1 cellular context compared by ENCODE assay signal in the genomic region with DNA sequence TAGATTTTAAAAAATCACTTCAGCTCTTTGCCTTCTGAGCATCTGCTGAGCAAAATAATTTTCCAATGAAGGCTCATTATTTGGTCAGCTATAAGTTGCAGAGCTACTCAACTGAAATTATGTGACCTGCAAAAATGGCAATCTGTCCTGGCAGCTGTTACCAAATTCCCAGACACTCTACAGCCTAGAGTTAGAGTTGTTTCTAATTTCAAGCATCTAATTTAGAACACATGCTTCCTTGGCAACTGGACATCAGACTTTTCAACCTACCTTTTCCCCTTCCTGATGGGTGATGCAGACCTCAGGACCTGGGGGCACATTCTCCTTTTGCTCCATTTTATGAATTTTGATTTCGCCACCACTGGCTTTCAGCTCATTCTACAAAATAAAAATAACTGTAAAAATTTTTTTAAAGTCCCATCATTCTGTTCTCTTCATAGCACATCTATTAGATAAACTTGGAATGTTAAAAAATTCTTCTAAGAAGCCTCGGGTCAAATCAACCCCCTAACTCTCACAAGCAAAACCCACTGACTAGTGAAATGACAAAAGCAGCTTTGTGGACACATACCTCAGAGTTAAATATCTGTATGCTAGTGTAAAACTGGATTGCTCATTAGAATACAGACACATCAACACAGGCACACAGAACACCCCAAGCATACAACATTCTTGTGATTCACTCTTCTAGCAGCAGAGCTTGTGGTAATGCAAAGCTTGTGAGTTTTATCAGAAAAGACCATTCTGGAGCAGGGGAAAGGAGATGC.
TF ChIP-seq lines count a peak whose summit lies in the region.

No MANE protein-coding gene starts in this region.

TF ChIP-seq in IMR-90, 13 proteins besides CTCF, POLR2A, EP300 and RAD21 (continued from another document):
- TF ChIP-seq, protein P1, sequence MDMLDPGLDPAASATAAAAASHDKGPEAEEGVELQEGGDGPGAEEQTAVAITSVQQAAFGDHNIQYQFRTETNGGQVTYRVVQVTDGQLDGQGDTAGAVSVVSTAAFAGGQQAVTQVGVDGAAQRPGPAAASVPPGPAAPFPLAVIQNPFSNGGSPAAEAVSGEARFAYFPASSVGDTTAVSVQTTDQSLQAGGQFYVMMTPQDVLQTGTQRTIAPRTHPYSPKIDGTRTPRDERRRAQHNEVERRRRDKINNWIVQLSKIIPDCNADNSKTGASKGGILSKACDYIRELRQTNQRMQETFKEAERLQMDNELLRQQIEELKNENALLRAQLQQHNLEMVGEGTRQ (IDR thresholded peaks at IDR 0.05; ENCODE audit: low read depth, low read length): no peak
- TF ChIP-seq FOS (IDR thresholded peaks at IDR 0.05; ENCODE audit: low read depth, low read length) (no peak), RFX5 (IDR thresholded peaks at IDR 0.05; ENCODE audit: low read depth, low read length) (no peak)
